ENCODE assay signal across 8 cellular contexts in genomic region chr11:125592305-125593112, GRCh38. TPM values are rescaled to one million over a fixed set of nuclear protein-coding genes. Genes with fewer than 3 reads are reported as not detected.
DNase-seq lines count a peak whose midpoint lies in the region; ATAC-seq and TF ChIP-seq lines count a peak whose summit lies in the region.

Gene STT3A, plus strand, starts transcription at chr11:125592852. Its CDS starts 3,064 bp downstream, at chr11:125595916.

- WGBS in spleen, 5 donors = 0 to 1% (median 0%) methylated on average over 54 to 55 of the region's 55 CpGs

- peak within 1 kb of the TSS; percentile 90 for H3K4me3 ChIP-seq in AG09309 (ENCODE audit: control insufficient read depth, low read depth, low read length)
- H3K4me3 ChIP-seq in spleen = peak within 1 kb of the TSS; percentile 59 to 97 (median 82)

- H3K4me3 Mint-ChIP-seq in central memory CD8-positive, alpha-beta T cell = peak within 1 kb of the TSS; percentile 89

- DNase-seq in AG09309 (ENCODE audit: low read depth) (peak; percentile 100), NCI-H446 (lab: John Stamatoyannopoulos, UW) (peak; percentile 99 to 100), inferior parietal cortex (ENCODE audit: extremely low spot score) (peak; percentile 100), spleen (peak; percentile 100)
- peak; percentile 96 for DNase-seq in activated CD4-positive, CD25-positive, alpha-beta regulatory T cell treated with anti-CD3 and anti-CD28 coated beads, Interleukin-2, amount 50 U/mL, for 16 hours (ENCODE audit: low read depth, low spot score)
- peak; percentile 98 for DNase-seq in central memory CD8-positive, alpha-beta T cell (ENCODE audit: low spot score in 2 of 2)

- H3K4me1 Mint-ChIP-seq in central memory CD8-positive, alpha-beta T cell = peaks cover 49% of the 10 kb centered on the region

- H3K36me3 Mint-ChIP-seq in central memory CD8-positive, alpha-beta T cell (ENCODE audit: insufficient read depth) = peaks cover 24% of the 10 kb centered on the region

- H3K36me3 ChIP-seq in spleen = peaks cover 0 to 21% (median 7%) of the 10 kb centered on the region in 6 donors

- TF ChIP-seq POLR2A in spleen (IDR thresholded peaks at IDR 0.05) = peak; percentile 35 to 83 (median 59)

- peaks cover 20 to 56% (median 41%) of the 10 kb centered on the region in 6 donors for H3K4me1 ChIP-seq in spleen

- TF ChIP-seq CTCF in AG09309 (IDR thresholded peaks at IDR 0.05; ENCODE audit: control insufficient read depth, insufficient read depth, low read depth, low read length, missing control alignments) (no peak), spleen (IDR thresholded peaks at IDR 0.05 in 8 of 11, conservative IDR thresholded peaks at IDR 0.05 in 3 of 11) (peak in 3 of 11 experiments; percentile 28 to 32 (median 32))

- H3K9me3 ChIP-seq in spleen = no peaks in the 10 kb centered on the region

- intact Hi-C loops in spleen (cut with DNase I; ENCODE audit: low total_unique reads) = no loop called here

- no peaks in the 10 kb centered on the region for H3K27me3 Mint-ChIP-seq in central memory CD8-positive, alpha-beta T cell

- no peaks in the 10 kb centered on the region for H3K9me3 Mint-ChIP-seq in central memory CD8-positive, alpha-beta T cell

- peak within 1 kb of the TSS; percentile 96 to 100 (median 98) for H3K27ac ChIP-seq in spleen

- H3K27ac Mint-ChIP-seq in central memory CD8-positive, alpha-beta T cell (ENCODE audit: low read depth) = peak within 1 kb of the TSS; percentile 98

- no peaks in the 10 kb centered on the region for H3K27me3 ChIP-seq in spleen (replicated peaks in 1 of 7)

- ATAC-seq in GM19025 (IDR thresholded peaks at IDR 0.05; ENCODE audit: low read depth, unreplicated experiment) (peak; percentile 98), HG03342 (IDR thresholded peaks at IDR 0.05; ENCODE audit: unreplicated experiment) (peak; percentile 96)
- ATAC-seq in central memory CD8-positive, alpha-beta T cell (replicated peaks; ENCODE audit: extremely low read depth, poor library complexity, severe bottlenecking) = peak; percentile 97

RNA-seq across cellular contexts. Expression of gene STT3A, which starts in this region (rescaled TPM):
- 100 to 1,000 TPM in 2 of 7 donors, 10 to 100 TPM in 5; 73.9 to 102 (median 87.7) TPM for total RNA-seq in spleen
- polyA plus RNA-seq in spleen = 10 to 100 TPM; 23.0 to 25.2 (median 23.0) TPM

Comparison
In these comparisons a context has a peak if more than half of its experiments do, and no peak if none do; other contexts are left out.
1. Peak in every context shown above with its lines: DNase-seq, ATAC-seq, H3K4me3 ChIP-seq and H3K27ac ChIP-seq.